ENCODE assay signal across 16 cellular contexts in genomic region chr1:13230096-13230495, GRCh38. TPM values are rescaled to one million over a fixed set of nuclear protein-coding genes. Genes with fewer than 3 reads are reported as not detected.
DNase-seq lines count a peak whose midpoint lies in the region; ATAC-seq and TF ChIP-seq lines count a peak whose summit lies in the region.
"Not testable (repeated sequence)": the region's sequence is repeated elsewhere in the genome, so short reads cannot be mapped to it uniquely, and the experiment has no call there.
"Had no signal": no experiment of that assay in that cellular context is flagged by ENCODE, and none has a peak within 500 bp of the region (broad histone marks: within the 10 kb centered on the region; RNA-seq: fewer than 3 reads in every experiment).

No MANE protein-coding gene starts in this region.

- not testable (repeated sequence) for H3K4me3 ChIP-seq in stomach, upper lobe of right lung

- not testable (repeated sequence) for H3K27ac Mint-ChIP-seq in activated CD8-positive, alpha-beta T cell treated with anti-CD3 and anti-CD28 coated beads, Interleukin-2, amount 10 ng/mL, durations not matched to agents 7 days and 5 days; activated T-helper 2 cell treated with anti-CD3 and anti-CD28 coated beads, Interferon-gamma antibody, Interleukin-2, Interleukin-4, amounts not matched to agents 10 μg/mL and 5 μg/mL and 100 μg/mL, durations not matched to agents 14 hours and 24 hours and 36 hours; osteocyte (ENCODE audit: unreplicated experiment); progenitor cell of endocrine pancreas

- H3K36me3 ChIP-seq in stomach, upper lobe of right lung: not testable (repeated sequence)

- not testable (repeated sequence) for TF ChIP-seq POLR2A in stomach (IDR thresholded peaks at IDR 0.05)

- not testable (repeated sequence) for ATAC-seq in activated CD8-positive, alpha-beta T cell treated with anti-CD3 and anti-CD28 coated beads, Interleukin-2, amount 10 ng/mL, durations not matched to agents 7 days and 5 days; left lobe of liver; upper lobe of right lung

- CTCF ChIA-PET in activated CD8-positive, alpha-beta T cell treated with anti-CD3 and anti-CD28 coated beads, Interleukin-2, amount 10 ng/mL, durations not matched to agents 7 days and 5 days (lab: Charles Lee) = not testable (repeated sequence)

- H3K27me3 ChIP-seq in stomach, upper lobe of right lung: not testable (repeated sequence)

- not testable (repeated sequence) for TF ChIP-seq CTCF in osteocyte (IDR thresholded peaks at IDR 0.05); progenitor cell of endocrine pancreas (IDR thresholded peaks at IDR 0.05; ENCODE audit: unreplicated experiment); stomach (IDR thresholded peaks at IDR 0.05); upper lobe of right lung (IDR thresholded peaks at IDR 0.05)

- not testable (repeated sequence) for H3K27ac ChIP-seq in stomach, upper lobe of right lung

- not testable (repeated sequence) for H3K4me1 ChIP-seq in stomach, upper lobe of right lung

- peak; percentile 8 for DNase-seq in activated CD8-positive, alpha-beta T cell treated with anti-CD3 and anti-CD28 coated beads, Interleukin-2, amount 10 ng/mL, durations not matched to agents 7 days and 5 days
- peak; percentile 6 for DNase-seq in activated T-helper 2 cell treated with anti-CD3 and anti-CD28 coated beads, Interferon-gamma antibody, Interleukin-2, Interleukin-4, amounts not matched to agents 10 μg/mL and 5 μg/mL and 100 μg/mL, durations not matched to agents 14 hours and 24 hours and 36 hours (ENCODE audit: low spot score)
- peak; percentile 40 for DNase-seq in left lobe of liver (ENCODE audit: low spot score)
- peak; percentile 46 for DNase-seq in osteocyte (ENCODE audit: extremely low spot score, unreplicated experiment)
- peak; percentile 1 for DNase-seq in progenitor cell of endocrine pancreas (ENCODE audit: low spot score, unreplicated experiment)
- DNase-seq in stomach = peak; percentile 24
- peak; percentile 21 for DNase-seq in upper lobe of right lung

- TF ChIP-seq EP300 in stomach (IDR thresholded peaks at IDR 0.05) = not testable (repeated sequence)

- not testable (repeated sequence) for H3K36me3 Mint-ChIP-seq in activated CD8-positive, alpha-beta T cell treated with anti-CD3 and anti-CD28 coated beads, Interleukin-2, amount 10 ng/mL, durations not matched to agents 7 days and 5 days (ENCODE audit: low read depth); activated T-helper 2 cell treated with anti-CD3 and anti-CD28 coated beads, Interferon-gamma antibody, Interleukin-2, Interleukin-4, amounts not matched to agents 10 μg/mL and 5 μg/mL and 100 μg/mL, durations not matched to agents 14 hours and 24 hours and 36 hours (ENCODE audit: low read depth); osteocyte (ENCODE audit: unreplicated experiment); progenitor cell of endocrine pancreas (ENCODE audit: insufficient read depth)

- WGBS in stomach, 5 donors = 76 to 80% (median 79%) methylated on average over 5 of the region's 5 CpGs

- POLR2A ChIA-PET in activated CD8-positive, alpha-beta T cell treated with anti-CD3 and anti-CD28 coated beads, Interleukin-2, amount 10 ng/mL, durations not matched to agents 7 days and 5 days (lab: Charles Lee) = not testable (repeated sequence)

- H3K9me3 Mint-ChIP-seq in activated CD8-positive, alpha-beta T cell treated with anti-CD3 and anti-CD28 coated beads, Interleukin-2, amount 10 ng/mL, durations not matched to agents 7 days and 5 days (ENCODE audit: insufficient read depth); activated T-helper 2 cell treated with anti-CD3 and anti-CD28 coated beads, Interferon-gamma antibody, Interleukin-2, Interleukin-4, amounts not matched to agents 10 μg/mL and 5 μg/mL and 100 μg/mL, durations not matched to agents 14 hours and 24 hours and 36 hours: not testable (repeated sequence)
- peaks cover 41% of the 10 kb centered on the region for H3K9me3 Mint-ChIP-seq in osteocyte (ENCODE audit: unreplicated experiment)
- H3K9me3 Mint-ChIP-seq in progenitor cell of endocrine pancreas (ENCODE audit: low read depth) = peaks cover 54% of the 10 kb centered on the region

- not testable (repeated sequence) for H3K27me3 Mint-ChIP-seq in activated CD8-positive, alpha-beta T cell treated with anti-CD3 and anti-CD28 coated beads, Interleukin-2, amount 10 ng/mL, durations not matched to agents 7 days and 5 days (ENCODE audit: low read depth); activated T-helper 2 cell treated with anti-CD3 and anti-CD28 coated beads, Interferon-gamma antibody, Interleukin-2, Interleukin-4, amounts not matched to agents 10 μg/mL and 5 μg/mL and 100 μg/mL, durations not matched to agents 14 hours and 24 hours and 36 hours (ENCODE audit: low read depth); osteocyte (ENCODE audit: unreplicated experiment); progenitor cell of endocrine pancreas

- H3K9me3 ChIP-seq in stomach, upper lobe of right lung: not testable (repeated sequence)

- H3K4me3 Mint-ChIP-seq in activated CD8-positive, alpha-beta T cell treated with anti-CD3 and anti-CD28 coated beads, Interleukin-2, amount 10 ng/mL, durations not matched to agents 7 days and 5 days; activated T-helper 2 cell treated with anti-CD3 and anti-CD28 coated beads, Interferon-gamma antibody, Interleukin-2, Interleukin-4, amounts not matched to agents 10 μg/mL and 5 μg/mL and 100 μg/mL, durations not matched to agents 14 hours and 24 hours and 36 hours (ENCODE audit: low read depth); osteocyte (ENCODE audit: unreplicated experiment); progenitor cell of endocrine pancreas (ENCODE audit: low read depth): not testable (repeated sequence)

- H3K4me1 Mint-ChIP-seq in activated CD8-positive, alpha-beta T cell treated with anti-CD3 and anti-CD28 coated beads, Interleukin-2, amount 10 ng/mL, durations not matched to agents 7 days and 5 days (ENCODE audit: low read depth); activated T-helper 2 cell treated with anti-CD3 and anti-CD28 coated beads, Interferon-gamma antibody, Interleukin-2, Interleukin-4, amounts not matched to agents 10 μg/mL and 5 μg/mL and 100 μg/mL, durations not matched to agents 14 hours and 24 hours and 36 hours (ENCODE audit: low read depth); osteocyte (ENCODE audit: unreplicated experiment); progenitor cell of endocrine pancreas (ENCODE audit: low read depth): not testable (repeated sequence)

- intact Hi-C loops in activated T-helper 2 cell treated with anti-CD3 and anti-CD28 coated beads, Interferon-gamma antibody, Interleukin-2, Interleukin-4, amounts not matched to agents 10 μg/mL and 5 μg/mL and 100 μg/mL, durations not matched to agents 14 hours and 24 hours and 36 hours (cut with micrococcal nuclease); stomach (cut with DNase I; ENCODE audit: low total_unique reads); upper lobe of right lung (cut with DNase I): not testable (repeated sequence)

RNA-seq across cellular contexts. Expression of gene PRAMEF18, which starts 4.1 kb away (rescaled TPM):
- not detected for total RNA-seq in activated CD8-positive, alpha-beta T cell treated with anti-CD3 and anti-CD28 coated beads, Interleukin-2, amount 10 ng/mL, durations not matched to agents 7 days and 5 days
- total RNA-seq in activated T-helper 2 cell treated with anti-CD3 and anti-CD28 coated beads, Interferon-gamma antibody, Interleukin-2, Interleukin-4, amounts not matched to agents 10 μg/mL and 5 μg/mL and 100 μg/mL, durations not matched to agents 14 hours and 24 hours and 36 hours = not detected in 2 replicates
- total RNA-seq in left lobe of liver (not detected), osteocyte (not detected in 2 replicates), progenitor cell of endocrine pancreas (not detected in 2 replicates), stomach (not detected), upper lobe of right lung (not detected)
- polyA plus RNA-seq in stomach = not detected
- total RNA-seq: A673; CD4-positive, alpha-beta memory T cell; CD4-positive, CD25-positive, alpha-beta regulatory T cell; CD8-positive, alpha-beta memory T cell; Daoy; G401; GM12878 had no signal
- polyA plus RNA-seq: AG04450; CD14-positive monocyte; CD4-positive, alpha-beta memory T cell; CD4-positive, CD25-positive, alpha-beta regulatory T cell; CD8-positive, alpha-beta memory T cell; GM12878 had no signal

RNA-seq across cellular contexts. Expression of gene PRAMEF5, which starts 23.9 kb away (rescaled TPM):
- not detected for total RNA-seq in activated CD8-positive, alpha-beta T cell treated with anti-CD3 and anti-CD28 coated beads, Interleukin-2, amount 10 ng/mL, durations not matched to agents 7 days and 5 days
- not detected in 2 replicates for total RNA-seq in activated T-helper 2 cell treated with anti-CD3 and anti-CD28 coated beads, Interferon-gamma antibody, Interleukin-2, Interleukin-4, amounts not matched to agents 10 μg/mL and 5 μg/mL and 100 μg/mL, durations not matched to agents 14 hours and 24 hours and 36 hours
- not detected for total RNA-seq in left lobe of liver
- total RNA-seq in osteocyte = not detected in 2 replicates
- not detected in 2 replicates for total RNA-seq in progenitor cell of endocrine pancreas
- total RNA-seq in stomach = not detected
- not detected for polyA plus RNA-seq in stomach
- total RNA-seq in upper lobe of right lung = not detected
- total RNA-seq: A673; CD4-positive, alpha-beta memory T cell; CD4-positive, CD25-positive, alpha-beta regulatory T cell; CD8-positive, alpha-beta memory T cell; Daoy; GM12878 had no signal
- polyA plus RNA-seq: AG04450; CD14-positive monocyte; CD4-positive, alpha-beta memory T cell; CD4-positive, CD25-positive, alpha-beta regulatory T cell; CD8-positive, alpha-beta memory T cell; GM12878 had no signal

RNA-seq across cellular contexts. Expression of gene PRAMEF13, which starts 28.9 kb away (rescaled TPM):
- not detected for total RNA-seq in activated CD8-positive, alpha-beta T cell treated with anti-CD3 and anti-CD28 coated beads, Interleukin-2, amount 10 ng/mL, durations not matched to agents 7 days and 5 days
- total RNA-seq in activated T-helper 2 cell treated with anti-CD3 and anti-CD28 coated beads, Interferon-gamma antibody, Interleukin-2, Interleukin-4, amounts not matched to agents 10 μg/mL and 5 μg/mL and 100 μg/mL, durations not matched to agents 14 hours and 24 hours and 36 hours = not detected in 2 replicates
- not detected for total RNA-seq in left lobe of liver
- total RNA-seq in osteocyte = not detected in 2 replicates
- total RNA-seq in progenitor cell of endocrine pancreas = not detected in 2 replicates
- total RNA-seq in stomach = not detected
- polyA plus RNA-seq in stomach = not detected
- total RNA-seq in upper lobe of right lung = not detected
- total RNA-seq: CD4-positive, alpha-beta memory T cell; CD4-positive, CD25-positive, alpha-beta regulatory T cell; CD8-positive, alpha-beta memory T cell; Daoy; GM12878 had no signal
- polyA plus RNA-seq: AG04450; CD14-positive monocyte; CD4-positive, alpha-beta memory T cell; CD4-positive, CD25-positive, alpha-beta regulatory T cell; CD8-positive, alpha-beta memory T cell; GM12878 had no signal

RNA-seq across cellular contexts. Expression of gene PRAMEF8, which starts 54.8 kb away (rescaled TPM):
- not detected for total RNA-seq in activated CD8-positive, alpha-beta T cell treated with anti-CD3 and anti-CD28 coated beads, Interleukin-2, amount 10 ng/mL, durations not matched to agents 7 days and 5 days
- not detected in 2 replicates for total RNA-seq in activated T-helper 2 cell treated with anti-CD3 and anti-CD28 coated beads, Interferon-gamma antibody, Interleukin-2, Interleukin-4, amounts not matched to agents 10 μg/mL and 5 μg/mL and 100 μg/mL, durations not matched to agents 14 hours and 24 hours and 36 hours
- not detected for total RNA-seq in left lobe of liver
- total RNA-seq in osteocyte = not detected in 2 replicates
- total RNA-seq in progenitor cell of endocrine pancreas = not detected in 2 replicates
- total RNA-seq in stomach = not detected
- not detected for polyA plus RNA-seq in stomach
- not detected for total RNA-seq in upper lobe of right lung
- total RNA-seq: A673; CD4-positive, alpha-beta memory T cell; CD4-positive, CD25-positive, alpha-beta regulatory T cell; CD8-positive, alpha-beta memory T cell; Daoy; GM12878 had no signal
- polyA plus RNA-seq: AG04450; CD14-positive monocyte; CD4-positive, alpha-beta memory T cell; CD4-positive, CD25-positive, alpha-beta regulatory T cell; CD8-positive, alpha-beta memory T cell; GM12878 had no signal

RNA-seq across cellular contexts. Expression of gene PRAMEF9, which starts 58.4 kb away (rescaled TPM):
- total RNA-seq in activated CD8-positive, alpha-beta T cell treated with anti-CD3 and anti-CD28 coated beads, Interleukin-2, amount 10 ng/mL, durations not matched to agents 7 days and 5 days = not detected
- not detected in 2 replicates for total RNA-seq in activated T-helper 2 cell treated with anti-CD3 and anti-CD28 coated beads, Interferon-gamma antibody, Interleukin-2, Interleukin-4, amounts not matched to agents 10 μg/mL and 5 μg/mL and 100 μg/mL, durations not matched to agents 14 hours and 24 hours and 36 hours
- total RNA-seq in left lobe of liver = not detected
- not detected in 2 replicates for total RNA-seq in osteocyte
- total RNA-seq in progenitor cell of endocrine pancreas = not detected in 2 replicates
- not detected for total RNA-seq in stomach
- polyA plus RNA-seq in stomach = not detected
- not detected for total RNA-seq in upper lobe of right lung
- total RNA-seq: A673; CD4-positive, alpha-beta memory T cell; CD4-positive, CD25-positive, alpha-beta regulatory T cell; CD8-positive, alpha-beta memory T cell; Daoy; G401; GM12878 had no signal
- polyA plus RNA-seq: AG04450; CD14-positive monocyte; CD4-positive, alpha-beta memory T cell; CD4-positive, CD25-positive, alpha-beta regulatory T cell; CD8-positive, alpha-beta memory T cell; GM12878 had no signal
